Comparison of ENCODE assay signal across 10 cellular contexts in genomic region chr18:3015851-3016250, GRCh38. TPM values are rescaled to one million over a fixed set of nuclear protein-coding genes. Genes with fewer than 3 reads are reported as not detected.
DNase-seq lines count a peak whose midpoint lies in the region; ATAC-seq and TF ChIP-seq lines count a peak whose summit lies in the region.
"Had no signal": no experiment of that assay in that cellular context is flagged by ENCODE, and none has a peak within 500 bp of the region (broad histone marks: within the 10 kb centered on the region; RNA-seq: fewer than 3 reads in every experiment).

No MANE protein-coding gene starts in this region.

- TF ChIP-seq CTCF in SK-N-SH (IDR thresholded peaks at IDR 0.05) = no peak
- no peak for TF ChIP-seq CTCF in activated CD8-positive, alpha-beta T cell treated with anti-CD3 and anti-CD28 coated beads for 36 hours (IDR thresholded peaks at IDR 0.05)
- TF ChIP-seq CTCF in esophagus squamous epithelium (IDR thresholded peaks at IDR 0.05) = no peak

- no peak overlapping the region for H3K4me3 ChIP-seq in SK-N-SH (ENCODE audit: low read depth in 2 of 2, low read length in 1 of 2)
- no peak overlapping the region for H3K4me3 ChIP-seq in esophagus squamous epithelium
- H3K4me3 ChIP-seq: prostate gland had no signal

- H3F3A ChIP-seq in SK-N-SH (replicated peaks; ENCODE audit: insufficient read depth) = peaks cover 36% of the 10 kb centered on the region

- ATAC-seq in SK-N-SH treated with all-trans-retinoic acid at 6 μM for 48 hours (no peak), left lobe of liver (no peak)
- no peak for ATAC-seq in activated CD8-positive, alpha-beta T cell treated with anti-CD3 and anti-CD28 coated beads for 36 hours
- ATAC-seq in stimulated activated effector memory CD8-positive, alpha-beta T cell treated with anti-CD3 and anti-CD28 coated beads, Interleukin-12 subunit alpha, Interleukin-12 subunit beta, amount 100 ng/mL, for 72 hours = no peak

- H2AFZ ChIP-seq in SK-N-SH (ENCODE audit: low read depth) = peak overlapping the region; percentile 83; the same call in 1 of the 2 replicates

- intact Hi-C loops in activated CD8-positive, alpha-beta T cell treated with anti-CD3 and anti-CD28 coated beads for 36 hours (cut with micrococcal nuclease) = no loop called here
- intact Hi-C loops in esophagus squamous epithelium (cut with DNase I) = no loop called here

- H3K4me3 Mint-ChIP-seq in activated CD8-positive, alpha-beta T cell treated with anti-CD3 and anti-CD28 coated beads for 36 hours = no peak overlapping the region
- no peak overlapping the region for H3K4me3 Mint-ChIP-seq in stimulated activated effector memory CD8-positive, alpha-beta T cell treated with anti-CD3 and anti-CD28 coated beads, Interleukin-12 subunit alpha, Interleukin-12 subunit beta, amount 100 ng/mL, for 72 hours

- no peaks in the 10 kb centered on the region for H3K9me3 Mint-ChIP-seq in activated CD8-positive, alpha-beta T cell treated with anti-CD3 and anti-CD28 coated beads for 36 hours
- H3K9me3 Mint-ChIP-seq in stimulated activated effector memory CD8-positive, alpha-beta T cell treated with anti-CD3 and anti-CD28 coated beads, Interleukin-12 subunit alpha, Interleukin-12 subunit beta, amount 100 ng/mL, for 72 hours = no peaks in the 10 kb centered on the region

- H3K27me3 Mint-ChIP-seq in activated CD8-positive, alpha-beta T cell treated with anti-CD3 and anti-CD28 coated beads for 36 hours = no peaks in the 10 kb centered on the region

- TF ChIP-seq EP300 in SK-N-SH (IDR thresholded peaks at IDR 0.05; ENCODE audit: borderline replicate concordance in 1 of 2, low read depth in 1 of 2, low read length in 1 of 2) = no peak

- peak overlapping the region; percentile 65 for H3K27ac Mint-ChIP-seq in activated CD8-positive, alpha-beta T cell treated with anti-CD3 and anti-CD28 coated beads for 36 hours
- H3K27ac Mint-ChIP-seq in stimulated activated effector memory CD8-positive, alpha-beta T cell treated with anti-CD3 and anti-CD28 coated beads, Interleukin-12 subunit alpha, Interleukin-12 subunit beta, amount 100 ng/mL, for 72 hours = peak overlapping the region; percentile 12

- H3K9me2 ChIP-seq in SK-N-SH = no peaks in the 10 kb centered on the region

- CTCF ChIA-PET in SK-N-SH (lab: Yijun Ruan, JAX) = interaction anchor here (1.5 to 3.6 kb wide), 2 partner anchors 47 to 113 kb away, joined by 6 to 15 read pairs; no protein-coding TSS in a partner anchor
- CTCF ChIA-PET in activated CD8-positive, alpha-beta T cell treated with anti-CD3 and anti-CD28 coated beads for 36 hours (lab: Charles Lee) = interaction anchor here (1.2 to 2.8 kb wide), 7 partner anchors 21 to 79 kb away, joined by 3 to 15 read pairs (median 5); no protein-coding TSS in a partner anchor

- no peak for TF ChIP-seq POLR2A in esophagus squamous epithelium (IDR thresholded peaks at IDR 0.05)

- no peak overlapping the region for H3K4me2 ChIP-seq in SK-N-SH

- TF ChIP-seq RAD21 in SK-N-SH (IDR thresholded peaks at IDR 0.05; ENCODE audit: low read length) = no peak

- H3K9ac ChIP-seq in SK-N-SH = no peak overlapping the region

- peak overlapping the region in 1 of 2 experiments; percentile 64; a peak in 1 of 4 replicates for H3K27ac ChIP-seq in SK-N-SH (ENCODE audit: low read depth in 2 of 2, low read length in 1 of 2)
- H3K27ac ChIP-seq in esophagus squamous epithelium = peak overlapping the region in 3 of 4 donors; percentile 66 to 84 (median 83)
- H3K27ac ChIP-seq: prostate gland had no signal

- peaks cover 15% of the 10 kb centered on the region for H3K36me3 Mint-ChIP-seq in activated CD8-positive, alpha-beta T cell treated with anti-CD3 and anti-CD28 coated beads for 36 hours (ENCODE audit: low read depth)
- H3K36me3 Mint-ChIP-seq in stimulated activated effector memory CD8-positive, alpha-beta T cell treated with anti-CD3 and anti-CD28 coated beads, Interleukin-12 subunit alpha, Interleukin-12 subunit beta, amount 100 ng/mL, for 72 hours = peaks cover 22% of the 10 kb centered on the region

- H3K9me3 ChIP-seq in SK-N-SH (no peaks in the 10 kb centered on the region), esophagus squamous epithelium (no peaks in the 10 kb centered on the region)
- H3K9me3 ChIP-seq: prostate gland had no signal

- peaks cover 44% of the 10 kb centered on the region for H3K4me1 Mint-ChIP-seq in activated CD8-positive, alpha-beta T cell treated with anti-CD3 and anti-CD28 coated beads for 36 hours (ENCODE audit: low read depth)
- peaks cover 25% of the 10 kb centered on the region for H3K4me1 Mint-ChIP-seq in stimulated activated effector memory CD8-positive, alpha-beta T cell treated with anti-CD3 and anti-CD28 coated beads, Interleukin-12 subunit alpha, Interleukin-12 subunit beta, amount 100 ng/mL, for 72 hours

- peaks cover 6 to 30% of the 10 kb centered on the region in 2 experiments for H3K4me1 ChIP-seq in SK-N-SH (ENCODE audit: control insufficient read depth in 1 of 2, insufficient read depth in 2 of 2, low read depth in 1 of 2, low read length in 1 of 2)
- H3K4me1 ChIP-seq in esophagus squamous epithelium = peaks cover 11 to 51% (median 21%) of the 10 kb centered on the region in 3 donors
- H3K4me1 ChIP-seq: prostate gland had no signal

- H4K20me1 ChIP-seq in SK-N-SH (ENCODE audit: insufficient read depth) = no peaks in the 10 kb centered on the region

- POLR2A ChIA-PET in SK-N-SH (lab: Yijun Ruan, JAX) = no interaction called here
- POLR2A ChIA-PET in activated CD8-positive, alpha-beta T cell treated with anti-CD3 and anti-CD28 coated beads for 36 hours (lab: Charles Lee) = interaction anchor here (0.6 to 1.2 kb wide), 2 partner anchors 12 to 250 kb away, joined by 3 read pairs; no protein-coding TSS in a partner anchor

- H3K27me3 ChIP-seq in SK-N-SH (ENCODE audit: insufficient read depth) (no peaks in the 10 kb centered on the region), esophagus squamous epithelium (peaks cover 0 to 52% (median 0%) of the 10 kb centered on the region in 4 donors)

- peaks cover 16% of the 10 kb centered on the region for H3K79me2 ChIP-seq in SK-N-SH (ENCODE audit: insufficient read depth)

- DNase-seq in SK-N-SH (no peak), esophagus squamous epithelium (lab: John Stamatoyannopoulos, UW) (no peak), NCI-H187 (lab: John Stamatoyannopoulos, UW) (no peak), left lobe of liver (ENCODE audit: low spot score) (no peak), SW 1271 (lab: John Stamatoyannopoulos, UW) (no peak)
- DNase-seq in activated CD8-positive, alpha-beta T cell treated with anti-CD3 and anti-CD28 coated beads for 36 hours = no peak
- DNase-seq in stimulated activated effector memory CD8-positive, alpha-beta T cell treated with anti-CD3 and anti-CD28 coated beads, Interleukin-12 subunit alpha, Interleukin-12 subunit beta, amount 100 ng/mL, for 72 hours (ENCODE audit: low spot score in 2 of 2) = no peak
- DNase-seq: NCI-H2029 had no signal

- 95% methylated on average over 4 of the region's 4 CpGs for WGBS in SK-N-SH (ENCODE audit: low lambda C conversion rate)
- WGBS in esophagus squamous epithelium, 2 donors = 78% methylated on average over 4 of the region's 4 CpGs

- H3K36me3 ChIP-seq in SK-N-SH (replicated peaks in 1 of 2; ENCODE audit: control insufficient read depth in 1 of 2, insufficient read depth in 2 of 2, low read length in 1 of 2) (peaks cover 0 to 5% of the 10 kb centered on the region in 2 experiments), esophagus squamous epithelium (peaks cover 0 to 4% (median 0%) of the 10 kb centered on the region in 3 donors)
- H3K36me3 ChIP-seq: prostate gland had no signal

TF ChIP-seq in SK-N-SH, 30 proteins besides CTCF, POLR2A, EP300 and RAD21 (continues in another document):
- TF ChIP-seq FOSL2 (IDR thresholded peaks at IDR 0.05; ENCODE audit: borderline replicate concordance, low read depth) = no peak
- TF ChIP-seq POLR2AphosphoS5 (IDR thresholded peaks at IDR 0.05; ENCODE audit: low read depth, low read length) = no peak
- TF ChIP-seq RCOR1 (IDR thresholded peaks at IDR 0.05; ENCODE audit: low read length) = no peak
- TF ChIP-seq, protein P1, sequence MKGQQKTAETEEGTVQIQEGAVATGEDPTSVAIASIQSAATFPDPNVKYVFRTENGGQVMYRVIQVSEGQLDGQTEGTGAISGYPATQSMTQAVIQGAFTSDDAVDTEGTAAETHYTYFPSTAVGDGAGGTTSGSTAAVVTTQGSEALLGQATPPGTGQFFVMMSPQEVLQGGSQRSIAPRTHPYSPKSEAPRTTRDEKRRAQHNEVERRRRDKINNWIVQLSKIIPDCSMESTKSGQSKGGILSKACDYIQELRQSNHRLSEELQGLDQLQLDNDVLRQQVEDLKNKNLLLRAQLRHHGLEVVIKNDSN (IDR thresholded peaks at IDR 0.05; ENCODE audit: borderline replicate concordance, low read depth) = no peak
- no peak for TF ChIP-seq GABPA (IDR thresholded peaks at IDR 0.05; ENCODE audit: low read depth)
- TF ChIP-seq FOXM1 (IDR thresholded peaks at IDR 0.05; ENCODE audit: low read depth) = no peak

TF ChIP-seq in SK-N-SH treated with all-trans-retinoic acid at 6 μM for 48 hours, 23 proteins besides CTCF, POLR2A, EP300 and RAD21 (continues in another document):
- TF ChIP-seq PATZ1 (CRISPR knock-in tag; IDR thresholded peaks at IDR 0.05; ENCODE audit: borderline replicate concordance) (no peak), PPARA (CRISPR knock-in tag; IDR thresholded peaks at IDR 0.05; ENCODE audit: borderline replicate concordance) (no peak), TCF4 (CRISPR knock-in tag; IDR thresholded peaks at IDR 0.05; ENCODE audit: borderline replicate concordance) (no peak)

RNA-seq across cellular contexts. Expression of gene LPIN2, which starts 2.9 kb away (rescaled TPM):
- 19.3 and 20.3 TPM in 2 replicates for polyA plus RNA-seq in SK-N-SH (2012; rRNA removed)
- 18.9 and 20.5 TPM in 2 replicates for polyA plus RNA-seq in SK-N-SH (2012; cell fraction: cytosol; rRNA removed)
- polyA plus RNA-seq in SK-N-SH (2012; cell fraction: nucleus; rRNA removed) = 17.1 and 27.5 TPM in 2 replicates
- total RNA-seq in activated CD8-positive, alpha-beta T cell treated with anti-CD3 and anti-CD28 coated beads for 36 hours = 10 to 100 TPM; 95.5 to 95.7 TPM
- total RNA-seq in esophagus squamous epithelium (10 to 100 TPM in 2 of 4 donors, 1 to 10 TPM in 2; 7.2 to 17.9 (median 12.6) TPM), left lobe of liver (58.9 TPM)
